8 cellular contexts compared by ENCODE assay signal in the genomic region with DNA sequence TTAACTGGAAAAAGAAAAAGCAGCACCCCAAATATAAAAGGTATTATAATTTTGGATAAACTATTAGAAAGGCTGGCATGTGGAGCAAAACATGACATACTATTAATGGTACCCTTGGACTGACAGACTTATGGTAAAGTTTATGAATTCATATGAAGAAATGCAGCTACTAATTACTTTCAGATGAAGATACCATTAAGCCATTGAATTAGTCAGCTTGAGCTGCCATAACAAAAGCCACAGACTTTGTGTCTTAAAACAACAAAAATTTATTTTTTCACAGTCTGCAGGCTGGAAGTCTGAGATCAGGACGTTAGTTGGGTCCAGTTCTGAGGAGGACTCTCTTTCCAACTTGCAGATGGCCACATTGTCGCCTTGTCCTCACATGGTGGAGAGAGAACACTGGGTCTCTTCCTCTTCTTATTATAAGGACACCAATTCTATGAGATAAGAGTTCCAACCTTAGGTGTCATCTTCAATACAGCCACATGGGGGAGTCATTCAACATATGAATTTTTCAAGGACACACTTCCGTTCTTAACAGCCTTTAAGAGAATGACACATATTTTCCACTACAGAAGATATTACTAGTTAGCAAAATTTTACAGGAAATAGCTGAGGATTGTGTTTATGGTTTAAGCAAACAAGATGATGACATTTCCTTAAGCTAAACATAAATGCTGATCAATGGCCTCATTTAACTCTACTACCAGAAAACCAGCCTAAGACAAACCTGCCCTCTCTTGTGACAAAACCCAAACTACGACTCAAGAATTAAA. TPM values are rescaled to one million over a fixed set of nuclear protein-coding genes. Genes with fewer than 3 reads are reported as not detected.
DNase-seq lines count a peak whose midpoint lies in the region; ATAC-seq, FAIRE-seq and TF ChIP-seq lines count a peak whose summit lies in the region.

No MANE protein-coding gene starts in this region.

- no peak for DNase-seq in D721Med (ENCODE audit: insufficient read length, low spot score)
- peak; percentile 13 for DNase-seq in NCI-H345 treated with DMSO at 0.1 percent for 48 hours (lab: John Stamatoyannopoulos, UW; ENCODE audit: unreplicated experiment)
- peak; percentile 41 to 67 for DNase-seq in activated CD4-positive, alpha-beta T cell treated with anti-CD3 and anti-CD28 coated beads for 4 hours
- no peak for DNase-seq in epithelial cell of proximal tubule (ENCODE audit: low read depth)
- DNase-seq in effector CD8-positive, alpha-beta T cell (lab: John Stamatoyannopoulos, UW): no peak

- FAIRE-seq in D721Med (lab: Jason Lieb, UNC): peak; percentile 66

- H3K4me3 ChIP-seq in epithelial cell of proximal tubule (ENCODE audit: low read depth, low read length): no peak overlapping the region

- no peak overlapping the region for H3K4me3 Mint-ChIP-seq in nephron

- no peak overlapping the region for H3K27ac Mint-ChIP-seq in nephron

- no peaks in the 10 kb centered on the region for H3K9me3 Mint-ChIP-seq in nephron

- peak; percentile 93 for ATAC-seq in GM19324 (IDR thresholded peaks at IDR 0.05; ENCODE audit: low FRiP score, unreplicated experiment)
- peak; percentile 99 for ATAC-seq in HG03175 (IDR thresholded peaks at IDR 0.05; ENCODE audit: unreplicated experiment)

- H3K27me3 Mint-ChIP-seq in nephron (ENCODE audit: low read depth): no peaks in the 10 kb centered on the region

- H3K36me3 Mint-ChIP-seq in nephron (ENCODE audit: low read depth): no peaks in the 10 kb centered on the region

- no peaks in the 10 kb centered on the region for H3K4me1 Mint-ChIP-seq in nephron

- TF ChIP-seq CTCF in D721Med (IDR thresholded peaks at IDR 0.05; ENCODE audit: insufficient read depth, missing control alignments): peak; percentile 69
- TF ChIP-seq CTCF in epithelial cell of proximal tubule (conservative IDR thresholded peaks at IDR 0.05; ENCODE audit: low read depth, low read length): peak; percentile 65
- peak; percentile 39 to 49 (median 48) for TF ChIP-seq CTCF in nephron (IDR thresholded peaks at IDR 0.05; ENCODE audit: unreplicated experiment in 3 of 3)

RNA-seq across cellular contexts. Expression of a gene that starts 56.1 kb away (rescaled TPM):
- 66.5 and 112 TPM in 2 replicates for total RNA-seq in epithelial cell of proximal tubule

Comparison
In these comparisons a context has a peak if more than half of its experiments do, and no peak if none do; other contexts are left out.
1. DNase-seq: peak in NCI-H345 treated with DMSO at 0.1 percent for 48 hours (single experiment) and activated CD4-positive, alpha-beta T cell treated with anti-CD3 and anti-CD28 coated beads for 4 hours (2 of 2); none in D721Med (single experiment), epithelial cell of proximal tubule (single experiment) and effector CD8-positive, alpha-beta T cell (single experiment).
2. Peak in every context shown above with its lines, with median percentiles within 50 percentile points of each other: CTCF ChIP-seq.